Comparison of ENCODE assay signal across 20 cellular contexts in genomic region chr2:5967506-5967905, GRCh38.
"Had no signal": no experiment of that assay in that cellular context is flagged by ENCODE, and none has a peak within 500 bp of the region (broad histone marks: within the 10 kb centered on the region; RNA-seq: fewer than 3 reads in every experiment).

No MANE protein-coding gene starts in this region.

- H3K4me1 Mint-ChIP-seq: memory B cell had no signal

- H3K4me3 ChIP-seq: coronary artery, dorsolateral prefrontal cortex, esophagus squamous epithelium, gastrocnemius medialis, heart right ventricle, left lung, lower lobe of right lung had no signal

- H3K4me1 ChIP-seq: esophagus squamous epithelium, gastrocnemius medialis, heart right ventricle, left lung, lower lobe of right lung had no signal

- H3K36me3 ChIP-seq: esophagus squamous epithelium, gastrocnemius medialis, heart right ventricle, left lung, lower lobe of right lung had no signal

- H3K36me3 Mint-ChIP-seq: memory B cell had no signal

- H3K4me3 Mint-ChIP-seq: memory B cell had no signal

- H3K27me3 Mint-ChIP-seq: memory B cell had no signal

- H3K9me3 ChIP-seq: gastrocnemius medialis, heart right ventricle, left lung, lower lobe of right lung had no signal

- H3K27me3 ChIP-seq: dorsolateral prefrontal cortex, esophagus squamous epithelium, gastrocnemius medialis, heart right ventricle, left lung had no signal

- ATAC-seq: gastrocnemius medialis, heart right ventricle, left cardiac atrium, left lung, left ventricle myocardium superior had no signal

- H3K27ac ChIP-seq: coronary artery, dorsolateral prefrontal cortex, esophagus squamous epithelium, gastrocnemius medialis, heart right ventricle, left lung, lower lobe of right lung had no signal

- H3K27ac Mint-ChIP-seq: memory B cell had no signal

- DNase-seq: dermis blood vessel endothelial cell; dorsolateral prefrontal cortex; effector CD4-positive, alpha-beta T cell; effector memory CD4-positive, alpha-beta T cell; esophagus squamous epithelium; foreskin fibroblast; foreskin melanocyte; gastrocnemius medialis; glutamatergic neuron; heart right ventricle; hippocampal formation; left cardiac atrium; left ventricle myocardium superior; lower lobe of right lung; mammary epithelial cell; mesendoderm; midbrain had no signal

- H3K9me3 Mint-ChIP-seq: memory B cell had no signal
